8 cellular contexts compared by ENCODE assay signal in the genomic region with DNA sequence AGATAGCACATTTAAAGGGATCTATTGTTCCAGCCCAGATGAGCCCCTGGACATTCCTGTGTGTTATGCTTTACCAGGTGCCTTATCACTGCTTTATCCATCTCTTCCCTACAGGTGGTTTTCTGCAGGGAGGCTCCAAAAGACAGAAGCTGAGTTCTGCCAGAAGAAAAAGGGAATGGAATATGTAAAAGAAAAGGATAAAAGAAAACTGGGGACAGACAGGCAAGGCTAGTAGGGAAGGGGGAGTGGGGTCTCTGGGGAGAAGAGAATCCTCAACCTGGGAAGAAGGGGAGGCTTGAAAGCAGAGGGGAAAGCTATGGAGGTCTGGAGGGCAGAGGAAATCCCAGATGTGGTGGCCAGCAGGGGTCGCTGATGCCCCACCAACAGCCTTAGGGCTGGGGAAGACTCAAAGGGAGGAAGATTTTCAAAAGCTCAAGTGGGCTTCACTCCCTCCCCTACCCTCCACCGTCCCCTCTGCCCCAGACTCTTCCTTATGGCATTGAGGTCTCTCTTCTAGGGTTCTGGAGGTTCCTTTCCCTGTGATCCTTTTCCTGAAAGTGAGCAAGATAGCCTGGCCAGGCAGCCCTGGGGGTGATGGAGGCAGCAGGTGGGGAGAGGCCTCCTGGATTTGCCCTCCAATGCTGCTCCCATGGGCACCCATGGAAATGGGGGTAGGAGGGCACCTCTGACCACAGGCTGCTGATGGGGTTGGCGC.
DNase-seq lines count a peak whose midpoint lies in the region; ATAC-seq and TF ChIP-seq lines count a peak whose summit lies in the region.

No MANE protein-coding gene starts in this region.

- ATAC-seq in GM21390 (IDR thresholded peaks at IDR 0.05; ENCODE audit: unreplicated experiment) (peak; percentile 72), HG03342 (IDR thresholded peaks at IDR 0.05; ENCODE audit: unreplicated experiment) (no peak)

- in situ Hi-C loops in T47D (cut with HindIII; ENCODE audit: low pct_unique_long_range_greater_than_20kb, low sequenced_read_pairs), result loop anchor here (25.0 kb wide), 1 partner anchor 218 kb away; no protein-coding TSS in a partner anchor

- DNase-seq in COR-L47 (lab: John Stamatoyannopoulos, UW) (peak; percentile 24), NB4 (ENCODE audit: low read depth) (peak; percentile 69), T47D (ENCODE audit: low read depth in 1 of 2, low spot score in 1 of 2) (peak; percentile 19 to 52), inferior parietal cortex (ENCODE audit: extremely low spot score) (peak; percentile 88)
- DNase-seq in stimulated activated CD4-positive, alpha-beta T cell treated with anti-CD3 and anti-CD28 coated beads, Interleukin-1b, Interleukin-23, amount 100 ng/mL, for 1 hour (ENCODE audit: low read depth in 2 of 2), result peak; percentile 30 to 63

- no peak for TF ChIP-seq POLR2A in NB4 (IDR thresholded peaks at IDR 0.05; ENCODE audit: extremely low read depth, insufficient read length)

- peak; percentile 84 for TF ChIP-seq CTCF in NB4 (IDR thresholded peaks at IDR 0.05; ENCODE audit: low read depth, low read length)
- peak; percentile 77 for TF ChIP-seq CTCF in WI38 (IDR thresholded peaks at IDR 0.05; ENCODE audit: low read depth, low read length)

- H3K4me3 ChIP-seq in NB4 (ENCODE audit: low read depth, low read length) (no peak overlapping the region), WI38 (ENCODE audit: low read depth, low read length) (no peak overlapping the region)

Comparison
In these comparisons a context has a peak if more than half of its experiments do, and no peak if none do; other contexts are left out.
1. DNase-seq: peak in every context shown above with its lines; median percentile 88 in inferior parietal cortex; 69 in NB4; 46 in stimulated activated CD4-positive, alpha-beta T cell treated with anti-CD3 and anti-CD28 coated beads, Interleukin-1b, Interleukin-23, amount 100 ng/mL, for 1 hour; 36 in T47D; 24 in COR-L47.